21 cellular contexts compared by ENCODE assay signal in the genomic region with DNA sequence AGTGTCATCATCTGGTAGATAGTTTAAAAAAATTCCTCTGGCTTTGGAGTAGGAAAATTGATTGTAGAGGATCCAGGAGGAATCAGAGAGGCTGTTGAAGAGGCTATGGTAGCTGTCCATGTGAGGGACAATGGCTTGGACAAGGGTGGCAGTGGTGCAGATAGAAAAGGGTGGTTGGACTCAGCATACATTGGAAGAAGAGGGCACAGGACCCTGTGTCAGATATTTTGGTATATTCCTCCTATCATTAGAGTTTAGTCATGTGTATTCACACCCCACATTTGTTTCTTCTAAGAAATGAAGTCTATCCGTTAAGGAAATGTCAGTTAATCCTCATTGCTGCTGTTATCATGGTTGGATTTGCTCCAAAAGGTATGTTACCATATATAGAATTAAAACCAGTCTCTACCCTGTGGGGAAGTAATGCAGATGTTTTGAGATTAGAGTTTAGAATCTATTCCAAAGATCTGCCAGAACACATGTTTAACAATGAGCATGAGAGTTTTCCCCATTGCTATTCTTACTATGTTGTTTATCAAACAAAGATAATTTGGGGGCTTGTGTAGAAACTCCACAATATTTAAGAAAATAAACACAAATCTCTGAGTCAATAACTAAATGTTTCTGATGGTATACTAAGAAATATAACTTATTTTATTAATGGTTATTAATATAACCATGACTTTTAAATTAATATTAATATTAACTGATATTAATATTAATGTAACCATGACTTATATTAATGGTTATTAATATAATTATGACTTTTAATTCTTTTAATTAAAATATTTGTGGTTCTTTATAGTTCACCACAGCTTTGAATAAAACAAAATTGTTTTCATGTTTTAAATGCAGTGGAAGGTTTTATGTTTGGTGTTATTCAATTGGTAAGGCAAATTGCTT.
"Had no signal": no experiment of that assay in that cellular context is flagged by ENCODE, and none has a peak within 500 bp of the region (broad histone marks: within the 10 kb centered on the region; RNA-seq: fewer than 3 reads in every experiment).

No MANE protein-coding gene starts in this region.

- DNase-seq: activated CD4-positive, alpha-beta memory T cell treated with anti-CD3 and anti-CD28 coated beads, Interleukin-2, amount 10 ng/mL, durations not matched to agents 7 days and 5 days; activated CD4-positive, alpha-beta T cell treated with anti-CD3 and anti-CD28 coated beads for 4 hours; activated gamma-delta T cell; activated T-cell treated with anti-CD3 and anti-CD28 coated beads, Interleukin-2, amount 50 U/mL, for 4 hours; amniotic stem cell; body of pancreas; caudate nucleus; colonic mucosa; foreskin keratinocyte; head of caudate nucleus; immature natural killer cell; left cardiac atrium; midbrain; stimulated activated CD4-positive, alpha-beta T cell treated with anti-CD3 and anti-CD28 coated beads, Interleukin-12 subunit alpha, Interleukin-12 subunit beta, amount 100 ng/mL, for 4 hours; stimulated activated CD4-positive, alpha-beta T cell treated with anti-CD3 and anti-CD28 coated beads, Interleukin-2, amount 100 ng/mL, for 24 hours; stomach; T-helper 9 cell; testis; upper lobe of left lung had no signal

- H3K27ac ChIP-seq: body of pancreas, colonic mucosa, foreskin keratinocyte, testis had no signal

- H3K4me1 ChIP-seq: colonic mucosa, foreskin keratinocyte had no signal

- H3K4me3 Mint-ChIP-seq: activated CD4-positive, alpha-beta memory T cell treated with anti-CD3 and anti-CD28 coated beads, Interleukin-2, amount 10 ng/mL, durations not matched to agents 7 days and 5 days; activated T-cell treated with anti-CD3 and anti-CD28 coated beads, Interleukin-2, amount 50 U/mL, for 4 hours; immature natural killer cell had no signal

- H3K4me3 ChIP-seq: body of pancreas, colonic mucosa, lung, stomach, testis, upper lobe of left lung had no signal

- H3K27me3 Mint-ChIP-seq: activated CD4-positive, alpha-beta memory T cell treated with anti-CD3 and anti-CD28 coated beads, Interleukin-2, amount 10 ng/mL, durations not matched to agents 7 days and 5 days had no signal

- H3K36me3 ChIP-seq: colonic mucosa, stomach, upper lobe of left lung had no signal

- H3K27me3 ChIP-seq: body of pancreas, colonic mucosa, foreskin keratinocyte, stomach, testis, upper lobe of left lung had no signal

- H3K9me3 ChIP-seq: colonic mucosa, testis had no signal

- H3K27ac Mint-ChIP-seq: activated CD4-positive, alpha-beta memory T cell treated with anti-CD3 and anti-CD28 coated beads, Interleukin-2, amount 10 ng/mL, durations not matched to agents 7 days and 5 days; activated naive CD4-positive, alpha-beta T cell treated with anti-CD3 and anti-CD28 coated beads, Interleukin-2, amount 50 U/mL, for 72 hours had no signal

- ATAC-seq: activated naive CD4-positive, alpha-beta T cell treated with anti-CD3 and anti-CD28 coated beads, Interleukin-2, amount 50 U/mL, for 72 hours; activated T-cell treated with anti-CD3 and anti-CD28 coated beads, Interleukin-2, amount 50 U/mL, for 4 hours; body of pancreas; foreskin keratinocyte; left cardiac atrium had no signal
